8 cellular contexts compared by ENCODE assay signal in the genomic region with DNA sequence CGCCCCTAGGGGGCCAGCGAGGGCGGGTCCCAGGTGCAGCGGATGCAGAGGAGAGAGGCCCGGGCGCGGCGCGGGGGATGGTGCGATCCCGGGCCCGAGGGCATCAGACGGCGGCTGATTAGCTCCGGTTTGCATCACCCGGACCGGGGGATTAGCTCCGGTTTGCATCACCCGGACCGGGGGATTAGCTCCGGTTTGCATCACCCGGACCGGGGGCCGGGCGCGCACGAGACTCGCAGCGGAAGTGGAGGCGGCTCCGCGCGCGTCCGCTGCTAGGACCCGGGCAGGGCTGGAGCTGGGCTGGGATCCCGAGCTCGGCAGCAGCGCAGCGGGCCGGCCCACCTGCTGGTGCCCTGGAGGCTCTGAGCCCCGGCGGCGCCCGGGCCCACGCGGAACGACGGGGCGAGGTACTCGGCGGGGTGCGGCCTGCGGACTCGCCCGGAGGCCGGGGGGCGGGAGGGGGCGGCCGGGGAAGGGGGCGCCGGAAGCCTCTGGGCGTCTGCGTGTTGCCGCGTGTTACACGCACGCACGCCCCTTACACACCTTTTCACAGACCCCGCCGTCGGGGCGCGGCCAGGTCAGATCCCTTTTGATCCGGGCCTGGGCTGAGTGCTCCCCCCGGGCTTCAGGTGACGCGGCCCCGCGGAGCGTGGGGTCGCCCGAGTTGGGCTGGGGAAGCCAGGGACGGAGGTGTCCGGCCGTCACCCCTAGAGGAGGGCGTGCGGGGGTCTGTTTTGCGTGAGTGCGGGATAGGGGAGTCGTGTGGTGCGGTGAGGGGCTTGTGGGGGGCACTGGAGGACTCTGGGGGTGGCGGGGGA. TPM values are rescaled to one million over a fixed set of nuclear protein-coding genes. Genes with fewer than 3 reads are reported as not detected.
DNase-seq lines count a peak whose midpoint lies in the region; ATAC-seq and TF ChIP-seq lines count a peak whose summit lies in the region.

No MANE protein-coding gene starts in this region.

- H3K4me3 Mint-ChIP-seq in T-cell = peak overlapping the region; percentile 83 to 86 (median 85)

- no peaks in the 10 kb centered on the region for H3K27me3 Mint-ChIP-seq in T-cell

- peak overlapping the region; percentile 74 for H3K9ac ChIP-seq in ES-I3 (ENCODE audit: low read depth, low read length)

- TF ChIP-seq POLR2A in spleen (IDR thresholded peaks at IDR 0.05) = no peak

- ATAC-seq in GM21528 (IDR thresholded peaks at IDR 0.05; ENCODE audit: low FRiP score, unreplicated experiment) (peak; percentile 53), T-cell (replicated peaks in 1 of 4) (peak; percentile 55 to 62 (median 59))

- peaks cover 8 to 20% (median 15%) of the 10 kb centered on the region in 3 donors for H3K4me1 Mint-ChIP-seq in T-cell

- H3K9me3 ChIP-seq in ES-I3 (ENCODE audit: control insufficient read depth, insufficient read depth, low read length) (no peaks in the 10 kb centered on the region), spleen (no peaks in the 10 kb centered on the region)

- WGBS in spleen, 5 donors = 0 to 2% (median 0%) methylated on average over 31 to 93 of the region's 93 CpGs

- TF ChIP-seq CTCF in spleen (IDR thresholded peaks at IDR 0.05 in 8 of 11, conservative IDR thresholded peaks at IDR 0.05 in 3 of 11) = no peak

- H3K9me3 Mint-ChIP-seq in T-cell = no peaks in the 10 kb centered on the region

- H3K27ac ChIP-seq in spleen = peak overlapping the region; percentile 64 to 92 (median 86)

- H3K4me1 ChIP-seq in ES-I3 (ENCODE audit: insufficient read depth, low read length) = peaks cover 4% of the 10 kb centered on the region; the same call in 1 of the 2 replicates
- H3K4me1 ChIP-seq in spleen = peaks cover 3 to 40% (median 17%) of the 10 kb centered on the region in 6 donors

- intact Hi-C loops in spleen (cut with DNase I; ENCODE audit: low total_unique reads) = no loop called here

- H3K36me3 Mint-ChIP-seq in T-cell = peaks cover 5% of the 10 kb centered on the region

- H3K4me3 ChIP-seq in Jurkat, Clone E6-1 (ENCODE audit: low read length) = peak overlapping the region; percentile 75
- peak overlapping the region; percentile 68 to 92 (median 86) for H3K4me3 ChIP-seq in spleen

- CTCF ChIA-PET in T-cell (lab: Charles Lee) = interaction anchor here in 1 of 2 donors (0.9 kb wide), 1 partner anchor 738 kb away, joined by 4 read pairs; a partner anchor contains a TSS

- DNase-seq in Jurkat, Clone E6-1 (ENCODE audit: low read depth, low spot score) = no peak
- DNase-seq in T-cell = peak in 32 of 34 experiments; percentile 6 to 64 (median 36)
- peak; percentile 18 for DNase-seq in amniotic stem cell (lab: John Stamatoyannopoulos, UW)
- DNase-seq in iPS DF 19.7 (ENCODE audit: low read depth, low spot score) = peak; percentile 25
- DNase-seq in spleen = peak; percentile 93
- no peak for DNase-seq in superior temporal gyrus (ENCODE audit: extremely low spot score)

- no peaks in the 10 kb centered on the region for H3K27me3 ChIP-seq in spleen (replicated peaks in 1 of 7)

- H3K36me3 ChIP-seq in ES-I3 (ENCODE audit: insufficient read depth, low read length) = peaks cover 3% of the 10 kb centered on the region; the same call in 1 of the 2 replicates
- H3K36me3 ChIP-seq in spleen = peaks cover 0 to 10% (median 0%) of the 10 kb centered on the region in 6 donors

- POLR2A ChIA-PET in T-cell (lab: Charles Lee) = interaction anchor here in 1 of 2 donors (0.8 kb wide), 1 partner anchor 80 kb away, joined by 9 read pairs; no protein-coding TSS in a partner anchor

- peak overlapping the region; percentile 71 to 87 for H3K27ac Mint-ChIP-seq in T-cell

RNA-seq across cellular contexts. Expression of a gene that starts 0.4 kb away (rescaled TPM):
- polyA plus RNA-seq in Jurkat, Clone E6-1 (2012; ENCODE audit: insufficient read depth, insufficient read length) = 19.0 TPM
- 10 to 100 TPM in 3 of 5 donors, 1 to 10 TPM in 2; 3.2 to 19.2 (median 16.0) TPM for total RNA-seq in T-cell
- total RNA-seq in spleen = 10 to 100 TPM in 4 of 7 donors, 1 to 10 TPM in 3; 8.3 to 25.7 (median 12.0) TPM
- polyA plus RNA-seq in spleen = 10 to 100 TPM in 2 of 3 donors, 1 to 10 TPM in 1; 5.7 to 11.7 (median 11.6) TPM

RNA-seq across cellular contexts. Expression of a gene that starts 27.1 kb away (rescaled TPM):
- 112 TPM for polyA plus RNA-seq in Jurkat, Clone E6-1 (2012; ENCODE audit: insufficient read depth, insufficient read length)
- total RNA-seq in T-cell (100 to 1,000 TPM in 3 of 5 donors, 10 to 100 TPM in 2; 87.0 to 110 (median 105) TPM), spleen (100 to 1,000 TPM in 4 of 7 donors, 10 to 100 TPM in 3; 90.2 to 124 (median 105) TPM)
- polyA plus RNA-seq in spleen = 100 to 1,000 TPM in 1 of 3 donors, 10 to 100 TPM in 2; 78.6 to 152 (median 98.9) TPM

RNA-seq across cellular contexts. Expression of a gene that starts 34.1 kb away (rescaled TPM):
- not detected for polyA plus RNA-seq in Jurkat, Clone E6-1 (2012; ENCODE audit: insufficient read depth, insufficient read length)
- total RNA-seq in T-cell (1 to 10 TPM in 4 of 5 donors, under 1 TPM in 1; 0.70 to 1.8 (median 1.3) TPM), spleen (10 to 100 TPM; 10.9 to 26.3 (median 18.2) TPM)
- polyA plus RNA-seq in spleen = 10 to 100 TPM; 10.5 to 13.4 (median 12.8) TPM

RNA-seq across cellular contexts. Expression of a gene that starts 55.6 kb away (rescaled TPM):
- 18.5 TPM for polyA plus RNA-seq in Jurkat, Clone E6-1 (2012; ENCODE audit: insufficient read depth, insufficient read length)
- 10 to 100 TPM in 4 of 5 donors, 1 to 10 TPM in 1; 7.3 to 14.9 (median 11.4) TPM for total RNA-seq in T-cell
- 10 to 100 TPM in 2 of 7 donors, 1 to 10 TPM in 5; 4.5 to 12.5 (median 8.3) TPM for total RNA-seq in spleen
- polyA plus RNA-seq in spleen = 1 to 10 TPM; 3.2 to 4.9 (median 3.4) TPM

Comparison
In these comparisons a context has a peak if more than half of its experiments do, and no peak if none do; other contexts are left out.
1. DNase-seq: peak in T-cell (32 of 34), amniotic stem cell (single experiment), iPS DF 19.7 (single experiment) and spleen (single experiment); none in Jurkat, Clone E6-1 (single experiment) and superior temporal gyrus (single experiment).
2. RNA of a gene that starts 34.1 kb away (total RNA-seq): 10.9 to 26.3 TPM in spleen; 0.70 to 1.8 TPM in T-cell; every median in the first group is over 4 times any median in the second.